18 cellular contexts compared by ENCODE assay signal in the genomic region with DNA sequence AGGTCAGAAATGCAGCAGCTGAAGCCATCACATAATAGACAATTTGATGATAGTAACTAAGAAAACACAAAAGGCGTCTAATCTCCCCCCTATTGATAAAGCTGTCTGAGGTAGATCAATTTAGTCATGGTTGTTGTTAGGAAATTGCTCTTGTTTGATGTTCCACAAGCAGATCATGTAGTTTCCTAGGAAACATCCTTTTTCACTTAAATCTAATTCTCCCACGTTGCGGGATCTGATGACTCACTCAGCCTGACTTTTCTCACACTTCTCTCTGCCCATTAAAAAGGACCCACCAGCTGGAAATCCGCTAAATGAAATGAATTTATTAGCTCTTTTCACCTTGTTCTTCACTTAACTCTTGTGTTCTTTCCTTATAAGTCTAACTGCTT.
DNase-seq lines count a peak whose midpoint lies in the region; FAIRE-seq and TF ChIP-seq lines count a peak whose summit lies in the region.
"Had no signal": no experiment of that assay in that cellular context is flagged by ENCODE, and none has a peak within 500 bp of the region (broad histone marks: within the 10 kb centered on the region; RNA-seq: fewer than 3 reads in every experiment).

No MANE protein-coding gene starts in this region.

- in situ Hi-C loops in astrocyte of the cerebellum (cut with HindIII; ENCODE audit: low sequenced_read_pairs) = no loop called here

- H3K9me3 ChIP-seq in MM.1S (replicated peaks; ENCODE audit: insufficient read depth, low read length) (no peaks in the 10 kb centered on the region), small intestine (ENCODE audit: control insufficient read depth, low read depth) (no peaks in the 10 kb centered on the region)
- H3K9me3 ChIP-seq: stomach had no signal

- H3K79me2 ChIP-seq in MM.1S (ENCODE audit: low read length) = no peaks in the 10 kb centered on the region

- TF ChIP-seq CTCF in astrocyte of the cerebellum (IDR thresholded peaks at IDR 0.05; ENCODE audit: low read depth, low read length, missing control alignments) (no peak), MM.1S (IDR thresholded peaks at IDR 0.05; ENCODE audit: low read length) (no peak)

- H3K4me1 ChIP-seq in MM.1S (ENCODE audit: low read length) (no peaks in the 10 kb centered on the region), small intestine (ENCODE audit: control insufficient read depth in 2 of 2, insufficient read depth in 1 of 2, low read depth in 1 of 2, low read length in 1 of 2) (no peaks in the 10 kb centered on the region)

- H3K9ac ChIP-seq in MM.1S (ENCODE audit: low read length) = no peak overlapping the region

- H3F3A ChIP-seq in MM.1S (ENCODE audit: insufficient read depth, low read length) = no peaks in the 10 kb centered on the region

- H3K36me3 ChIP-seq in MM.1S (replicated peaks; ENCODE audit: insufficient read depth, low read length) (no peaks in the 10 kb centered on the region), small intestine (ENCODE audit: control insufficient read depth in 2 of 2, insufficient read depth in 2 of 2, low read length in 2 of 2) (no peaks in the 10 kb centered on the region)
- H3K36me3 ChIP-seq: stomach had no signal

- H2AFZ ChIP-seq in MM.1S (ENCODE audit: low read length) = no peak overlapping the region

- WGBS in small intestine, 3 donors = 43 to 58% (median 48%) methylated on average over 4 of the region's 4 CpGs

- H3K4me3 ChIP-seq in astrocyte of the cerebellum (ENCODE audit: low read depth, low read length) (no peak overlapping the region), MM.1S (ENCODE audit: low read length) (no peak overlapping the region), small intestine (ENCODE audit: low read depth in 1 of 2, low read length in 2 of 2) (no peak overlapping the region)
- H3K4me3 ChIP-seq: stomach had no signal

- no peaks in the 10 kb centered on the region for H3K9me2 ChIP-seq in MM.1S (replicated peaks; ENCODE audit: insufficient read depth, low read length)

- FAIRE-seq in GM12892 (lab: Jason Lieb, UNC) (no peak), small intestine (lab: Jason Lieb, UNC) (no peak)
- FAIRE-seq: HepG2, TTC549 had no signal

- no peak for TF ChIP-seq POLR2A in GM12892 (IDR thresholded peaks at IDR 0.05; ENCODE audit: low read depth, low read length)

- H3K4me2 ChIP-seq in MM.1S (ENCODE audit: low read depth, low read length) = no peak overlapping the region

- H3K27me3 ChIP-seq in MM.1S (replicated peaks; ENCODE audit: insufficient read depth, low read length) = no peaks in the 10 kb centered on the region
- H3K27me3 ChIP-seq in small intestine (ENCODE audit: control insufficient read depth in 2 of 2, insufficient read depth in 2 of 2, low read length in 2 of 2) = no peaks in the 10 kb centered on the region
- H3K27me3 ChIP-seq: stomach had no signal

- H3K27ac ChIP-seq in MM.1S (ENCODE audit: low read length) = no peak overlapping the region
- H3K27ac ChIP-seq in small intestine (ENCODE audit: low read depth in 1 of 2, low read length in 1 of 2) = no peak overlapping the region
- H3K27ac ChIP-seq: stomach had no signal

- H4K20me1 ChIP-seq in MM.1S (ENCODE audit: insufficient read depth, low read length) = no peaks in the 10 kb centered on the region

- DNase-seq in LHCN-M2 (ENCODE audit: low read depth) = peak; percentile 44
- peak; percentile 28 for DNase-seq in astrocyte of the cerebellum (ENCODE audit: low read depth)
- DNase-seq in glomerular visceral epithelial cell (ENCODE audit: extremely low spot score) = peak; percentile 79
- peak; percentile 79 for DNase-seq in renal cortical epithelial cell (ENCODE audit: low read depth)
- DNase-seq in GM12892 (ENCODE audit: insufficient read length) = no peak
- DNase-seq in MM.1S = no peak
- no peak for DNase-seq in HuH-7.5 (ENCODE audit: low spot score)
- no peak for DNase-seq in small intestine
- DNase-seq: activated CD4-positive, alpha-beta T cell treated with anti-CD3 and anti-CD28 coated beads for 36 hours; DMS79 treated with DMSO at 0.1 percent for 48 hours; HCEC 1CT; left cardiac atrium; midbrain; NCI-H1417 treated with DMSO at 0.1 percent for 48 hours; NCI-H510A treated with DMSO at 0.1 percent for 48 hours; stomach had no signal

Comparison
In these comparisons a context has a peak if more than half of its experiments do, and no peak if none do; other contexts are left out.
1. DNase-seq: peak in LHCN-M2 (single experiment), astrocyte of the cerebellum (single experiment), glomerular visceral epithelial cell (single experiment) and renal cortical epithelial cell (single experiment); none in GM12892 (single experiment), MM.1S (single experiment), HuH-7.5 (single experiment) and small intestine (single experiment).